Comparison of ENCODE assay signal across 1 cellular context in the genomic region with DNA sequence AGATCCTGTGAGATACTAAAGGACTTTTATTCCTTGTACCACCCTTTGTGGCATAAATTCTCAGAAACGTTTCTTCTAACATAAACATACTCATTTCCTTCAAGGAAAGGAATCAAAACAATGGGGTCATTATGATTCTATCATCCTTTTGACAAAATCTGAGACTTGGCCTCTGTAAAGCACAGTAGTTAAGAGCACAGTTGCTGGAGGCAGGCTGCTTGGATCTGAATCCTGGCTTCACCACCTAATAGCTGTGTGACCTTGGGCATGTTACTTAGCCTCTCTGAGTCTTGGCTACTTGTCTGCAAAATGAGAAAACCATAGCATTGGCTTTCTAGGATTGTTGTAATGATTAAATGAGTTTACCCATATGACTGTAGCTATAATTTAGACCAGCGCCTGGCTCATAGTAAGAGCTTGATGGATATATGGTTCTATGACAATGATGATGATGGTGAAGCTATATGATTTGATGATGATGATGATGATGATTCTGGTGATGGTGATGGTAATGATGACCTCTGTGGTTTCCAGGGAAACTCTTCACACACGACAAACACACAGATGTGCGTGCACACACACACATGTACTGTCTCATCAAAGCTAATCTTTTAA.
TF ChIP-seq lines count a peak whose summit lies in the region.

No MANE protein-coding gene starts in this region.

TF ChIP-seq in HEK293, 187 proteins besides CTCF, POLR2A, EP300 and RAD21:
- no peak for TF ChIP-seq GLI2 (tag by site-specific recombination; IDR thresholded peaks at IDR 0.05; ENCODE audit: borderline replicate concordance, low read depth)
- no peak for TF ChIP-seq ZNF423 (tag by site-specific recombination; IDR thresholded peaks at IDR 0.05)
- peak; percentile 22; the same call in 1 of the 2 replicates for TF ChIP-seq ZNF169 (tag by site-specific recombination; IDR thresholded peaks at IDR 0.05)
- 0 out of 2 replicates have a peak, but pooled peaks have one; percentile 17 for TF ChIP-seq TRIM28 (IDR thresholded peaks at IDR 0.05; ENCODE audit: borderline replicate concordance, low read length)
- 0 out of 2 replicates have a peak, but pooled peaks have one; percentile 73 for TF ChIP-seq ZFP37 (tag by site-specific recombination; IDR thresholded peaks at IDR 0.05)
- TF ChIP-seq, protein P1, sequence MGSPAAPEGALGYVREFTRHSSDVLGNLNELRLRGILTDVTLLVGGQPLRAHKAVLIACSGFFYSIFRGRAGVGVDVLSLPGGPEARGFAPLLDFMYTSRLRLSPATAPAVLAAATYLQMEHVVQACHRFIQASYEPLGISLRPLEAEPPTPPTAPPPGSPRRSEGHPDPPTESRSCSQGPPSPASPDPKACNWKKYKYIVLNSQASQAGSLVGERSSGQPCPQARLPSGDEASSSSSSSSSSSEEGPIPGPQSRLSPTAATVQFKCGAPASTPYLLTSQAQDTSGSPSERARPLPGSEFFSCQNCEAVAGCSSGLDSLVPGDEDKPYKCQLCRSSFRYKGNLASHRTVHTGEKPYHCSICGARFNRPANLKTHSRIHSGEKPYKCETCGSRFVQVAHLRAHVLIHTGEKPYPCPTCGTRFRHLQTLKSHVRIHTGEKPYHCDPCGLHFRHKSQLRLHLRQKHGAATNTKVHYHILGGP (tag by site-specific recombination; IDR thresholded peaks at IDR 0.05): no peak; the same call in 1 of the 2 replicates
- 0 out of 2 replicates have a peak, but pooled peaks have one; percentile 8 for TF ChIP-seq ZNF223 (tag by site-specific recombination; IDR thresholded peaks at IDR 0.05)
- no peak for TF ChIP-seq ZNF639 (tag by site-specific recombination; IDR thresholded peaks at IDR 0.05)
- no peak for TF ChIP-seq KLF8 (tag by site-specific recombination; IDR thresholded peaks at IDR 0.05)
- no peak for TF ChIP-seq ZNF157 (tag by site-specific recombination; IDR thresholded peaks at IDR 0.05)
- no peak for TF ChIP-seq ZNF701 (tag by site-specific recombination; IDR thresholded peaks at IDR 0.05)
- TF ChIP-seq ZNF664 (tag by site-specific recombination; IDR thresholded peaks at IDR 0.05): peak; percentile 60
- no peak for TF ChIP-seq ZNF341 (tag by site-specific recombination; IDR thresholded peaks at IDR 0.05; ENCODE audit: low read depth)
- TF ChIP-seq ZNF768 (tag by site-specific recombination; IDR thresholded peaks at IDR 0.05): peak; percentile 95
- peak; percentile 92 for TF ChIP-seq ZNF513 (tag by site-specific recombination; IDR thresholded peaks at IDR 0.05)
- TF ChIP-seq, protein P2, sequence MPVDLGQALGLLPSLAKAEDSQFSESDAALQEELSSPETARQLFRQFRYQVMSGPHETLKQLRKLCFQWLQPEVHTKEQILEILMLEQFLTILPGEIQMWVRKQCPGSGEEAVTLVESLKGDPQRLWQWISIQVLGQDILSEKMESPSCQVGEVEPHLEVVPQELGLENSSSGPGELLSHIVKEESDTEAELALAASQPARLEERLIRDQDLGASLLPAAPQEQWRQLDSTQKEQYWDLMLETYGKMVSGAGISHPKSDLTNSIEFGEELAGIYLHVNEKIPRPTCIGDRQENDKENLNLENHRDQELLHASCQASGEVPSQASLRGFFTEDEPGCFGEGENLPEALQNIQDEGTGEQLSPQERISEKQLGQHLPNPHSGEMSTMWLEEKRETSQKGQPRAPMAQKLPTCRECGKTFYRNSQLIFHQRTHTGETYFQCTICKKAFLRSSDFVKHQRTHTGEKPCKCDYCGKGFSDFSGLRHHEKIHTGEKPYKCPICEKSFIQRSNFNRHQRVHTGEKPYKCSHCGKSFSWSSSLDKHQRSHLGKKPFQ (tag by site-specific recombination; IDR thresholded peaks at IDR 0.05): no peak
- TF ChIP-seq BCL11A (tag by site-specific recombination; IDR thresholded peaks at IDR 0.05; ENCODE audit: low read depth): no peak
- TF ChIP-seq ZBTB6 (tag by site-specific recombination; IDR thresholded peaks at IDR 0.05): no peak
- TF ChIP-seq, protein P3, sequence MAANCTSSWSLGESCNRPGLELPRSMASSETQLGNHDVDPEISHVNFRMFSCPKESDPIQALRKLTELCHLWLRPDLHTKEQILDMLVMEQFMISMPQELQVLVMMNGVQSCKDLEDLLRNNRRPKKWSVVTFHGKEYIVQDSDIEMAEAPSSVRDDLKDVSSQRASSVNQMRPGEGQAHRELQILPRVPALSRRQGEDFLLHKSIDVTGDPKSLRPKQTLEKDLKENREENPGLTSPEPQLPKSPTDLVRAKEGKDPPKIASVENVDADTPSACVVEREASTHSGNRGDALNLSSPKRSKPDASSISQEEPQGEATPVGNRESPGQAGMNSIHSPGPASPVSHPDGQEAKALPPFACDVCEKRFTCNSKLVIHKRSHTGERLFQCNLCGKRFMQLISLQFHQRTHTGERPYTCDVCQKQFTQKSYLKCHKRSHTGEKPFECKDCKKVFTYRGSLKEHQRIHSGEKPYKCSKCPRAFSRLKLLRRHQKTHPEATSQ (tag by site-specific recombination; IDR thresholded peaks at IDR 0.05): 0 out of 2 replicates have a peak, but pooled peaks have one; percentile 11
- no peak for TF ChIP-seq ZNF391 (tag by site-specific recombination; IDR thresholded peaks at IDR 0.05; ENCODE audit: borderline replicate concordance, low read depth)
- TF ChIP-seq, protein P4, sequence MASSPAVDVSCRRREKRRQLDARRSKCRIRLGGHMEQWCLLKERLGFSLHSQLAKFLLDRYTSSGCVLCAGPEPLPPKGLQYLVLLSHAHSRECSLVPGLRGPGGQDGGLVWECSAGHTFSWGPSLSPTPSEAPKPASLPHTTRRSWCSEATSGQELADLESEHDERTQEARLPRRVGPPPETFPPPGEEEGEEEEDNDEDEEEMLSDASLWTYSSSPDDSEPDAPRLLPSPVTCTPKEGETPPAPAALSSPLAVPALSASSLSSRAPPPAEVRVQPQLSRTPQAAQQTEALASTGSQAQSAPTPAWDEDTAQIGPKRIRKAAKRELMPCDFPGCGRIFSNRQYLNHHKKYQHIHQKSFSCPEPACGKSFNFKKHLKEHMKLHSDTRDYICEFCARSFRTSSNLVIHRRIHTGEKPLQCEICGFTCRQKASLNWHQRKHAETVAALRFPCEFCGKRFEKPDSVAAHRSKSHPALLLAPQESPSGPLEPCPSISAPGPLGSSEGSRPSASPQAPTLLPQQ (tag by site-specific recombination; IDR thresholded peaks at IDR 0.05): no peak
- no peak for TF ChIP-seq ZNF366 (tag by site-specific recombination; conservative IDR thresholded peaks at IDR 0.05)
